24 cellular contexts compared by ENCODE assay signal in genomic region chr2:209141818-209142217, GRCh38.
DNase-seq lines count a peak whose midpoint lies in the region; ATAC-seq, FAIRE-seq and TF ChIP-seq lines count a peak whose summit lies in the region.
"Had no signal": no experiment of that assay in that cellular context is flagged by ENCODE, and none has a peak within 500 bp of the region (broad histone marks: within the 10 kb centered on the region; RNA-seq: fewer than 3 reads in every experiment).

No MANE protein-coding gene starts in this region.

- no peak overlapping the region for H3K4me3 ChIP-seq in A549
- no peak overlapping the region for H3K4me3 ChIP-seq in H1 (ENCODE audit: extremely low read depth in 1 of 4, insufficient read depth in 2 of 4, low read depth in 3 of 4, low read length in 4 of 4)
- H3K4me3 ChIP-seq in keratinocyte (ENCODE audit: control insufficient read depth in 2 of 3, extremely low read depth in 1 of 3, insufficient read depth in 2 of 3, low read depth in 1 of 3, low read length in 3 of 3), result no peak overlapping the region
- H3K4me3 ChIP-seq: BLaER1 had no signal

- H2BK12ac ChIP-seq in H1 (ENCODE audit: low read depth, low read length), result no peak overlapping the region

- no peaks in the 10 kb centered on the region for H3K9me1 ChIP-seq in keratinocyte (ENCODE audit: control insufficient read depth, extremely low read depth, insufficient read depth, low read length)

- H4K20me1 ChIP-seq in H1 (replicated peaks in 1 of 2; ENCODE audit: control insufficient read depth in 1 of 2, insufficient read depth in 2 of 2, low read length in 2 of 2) (no peaks in the 10 kb centered on the region), keratinocyte (ENCODE audit: control insufficient read depth, extremely low read depth, insufficient read depth, low read length) (no peaks in the 10 kb centered on the region)
- H4K20me1 ChIP-seq: BLaER1 had no signal

- POLR2A ChIA-PET in A549 (lab: Yijun Ruan, JAX), result no interaction called here
- POLR2A ChIA-PET in H1 (lab: Charles Lee; ENCODE audit: partially characterized antibody), result no interaction called here

- DNase-seq in A549 (ENCODE audit: low read depth in 1 of 2, low spot score in 1 of 2), result no peak
- DNase-seq in H1 (ENCODE audit: low read depth in 1 of 2, low spot score in 2 of 2), result no peak
- DNase-seq in epithelial cell of prostate (ENCODE audit: low read depth, low spot score), result no peak
- no peak for DNase-seq in keratinocyte (ENCODE audit: low read depth, low spot score)
- DNase-seq in mesenteric fat pad (ENCODE audit: low spot score), result no peak
- no peak for DNase-seq in dedifferentiated amniotic fluid mesenchymal stem cell (ENCODE audit: extremely low spot score)
- DNase-seq in COLO668 (lab: John Stamatoyannopoulos, UW; ENCODE audit: unreplicated experiment), result no peak
- DNase-seq in NCI-H1436 (lab: John Stamatoyannopoulos, UW), result no peak
- DNase-seq: ACHN; BE2C; C1 segment of cervical spinal cord; Caco-2; Calu3; CD4-positive, alpha-beta memory T cell; CD4-positive, CD25-positive, alpha-beta regulatory T cell; CD8-positive, alpha-beta memory T cell; DMS79 treated with DMSO at 0.1 percent for 48 hours; GF-D8 had no signal

- no peak for TF ChIP-seq POLR2A in A549 (IDR thresholded peaks at IDR 0.05; ENCODE audit: low read length)
- no peak for TF ChIP-seq POLR2A in H1 (IDR thresholded peaks at IDR 0.05; ENCODE audit: control extremely low read depth in 1 of 2, low read depth in 2 of 2, low read length in 2 of 2)

- peak overlapping the region; percentile 85 for H2BK120ac ChIP-seq in H1 (replicated peaks; ENCODE audit: low read depth, low read length)

- H3K79me1 ChIP-seq in H1 (ENCODE audit: low read depth, low read length), result no peaks in the 10 kb centered on the region

- H3K27ac ChIP-seq in A549 (no peak overlapping the region), H1 (ENCODE audit: low read depth, low read length) (no peak overlapping the region), epithelial cell of prostate (peak overlapping the region; percentile 90), keratinocyte (ENCODE audit: control insufficient read depth, insufficient read depth, low read length) (peak overlapping the region; percentile 72)
- H3K27ac ChIP-seq: 22Rv1, BLaER1 had no signal

- H4K91ac ChIP-seq in H1 (replicated peaks; ENCODE audit: insufficient read length, low read length), result no peak overlapping the region

- H3K23me2 ChIP-seq in H1 (ENCODE audit: low read depth, low read length), result no peaks in the 10 kb centered on the region

- H3K9me3 ChIP-seq in A549, result no peaks in the 10 kb centered on the region
- H3K9me3 ChIP-seq in H1 (ENCODE audit: insufficient read depth in 2 of 2, low read depth in 1 of 2, low read length in 1 of 2), result no peaks in the 10 kb centered on the region
- H3K9me3 ChIP-seq in keratinocyte (ENCODE audit: control insufficient read depth, low read depth, low read length), result no peaks in the 10 kb centered on the region
- H3K9me3 ChIP-seq: BE2C, BLaER1, Caco-2 had no signal

- no peak overlapping the region for H2BK20ac ChIP-seq in H1 (ENCODE audit: low read length)

- H3K23ac ChIP-seq in H1 (ENCODE audit: insufficient read length), result no peak overlapping the region

- H3K79me2 ChIP-seq in H1 (ENCODE audit: control insufficient read depth in 1 of 2, insufficient read depth in 2 of 2, low read length in 2 of 2) (no peaks in the 10 kb centered on the region), keratinocyte (ENCODE audit: control insufficient read depth, insufficient read depth, low read length) (no peaks in the 10 kb centered on the region)

- no peaks in the 10 kb centered on the region for H3K27me3 ChIP-seq in H1 (replicated peaks in 1 of 4; ENCODE audit: control insufficient read depth in 3 of 4, extremely low read depth in 1 of 4, insufficient read depth in 3 of 4, low read length in 3 of 4)
- no peaks in the 10 kb centered on the region for H3K27me3 ChIP-seq in keratinocyte (ENCODE audit: control insufficient read depth, extremely low read depth, insufficient read depth, low read length)
- H3K27me3 ChIP-seq: BE2C, BLaER1 had no signal

- CTCF ChIA-PET in A549 (lab: Yijun Ruan, JAX) (no interaction called here), H1 (lab: Charles Lee; ENCODE audit: partially characterized antibody) (interaction anchor here (0.8 kb wide), 1 partner anchor 228 kb away, joined by 3 read pairs; no protein-coding TSS in a partner anchor)

- H4K5ac ChIP-seq in H1 (ENCODE audit: insufficient read length, low read depth, low read length), result no peak overlapping the region

- no peak overlapping the region for H3K4ac ChIP-seq in H1 (replicated peaks; ENCODE audit: insufficient read length, low read depth, low read length)

- no peak overlapping the region for H3K14ac ChIP-seq in H1 (ENCODE audit: insufficient read length)

- no peak overlapping the region for H3K4me2 ChIP-seq in A549
- H3K4me2 ChIP-seq in H1 (ENCODE audit: insufficient read depth in 1 of 2, low read depth in 2 of 2, low read length in 2 of 2), result no peak overlapping the region
- H3K4me2 ChIP-seq in keratinocyte (ENCODE audit: control insufficient read depth, extremely low read depth, insufficient read depth, low read depth, low read length), result peak overlapping the region; percentile 51
- H3K4me2 ChIP-seq: BLaER1 had no signal

- H3K4me1 ChIP-seq in A549 (no peaks in the 10 kb centered on the region), H1 (replicated peaks in 1 of 4; ENCODE audit: control insufficient read depth in 3 of 4, insufficient read depth in 4 of 4, low read length in 3 of 4) (peaks cover 3 to 20% (median 11%) of the 10 kb centered on the region in 4 experiments; a peak in 6 of 7 replicates), keratinocyte (ENCODE audit: control insufficient read depth, extremely low read depth, insufficient read depth, low read length) (peaks cover 19% of the 10 kb centered on the region)
- H3K4me1 ChIP-seq: BE2C, Caco-2 had no signal

- 0% methylated on average over 1 of the region's 1 CpG for WGBS in A549 (ENCODE audit: missing lambda C conversion rate)
- 95% methylated on average over 1 of the region's 1 CpG; no CpG with 5 or more reads in 1 of the 2 experiments for WGBS in H1 (ENCODE audit: extremely low coverage in 1 of 2, insufficient coverage in 1 of 2, insufficient read length in 1 of 2, insufficient replicate concordance in 2 of 2, low coverage in 1 of 2, low lambda C conversion rate in 2 of 2, missing lambda C conversion rate in 1 of 2), 2 experiments

- no peak for ATAC-seq in A549

- H3K9ac ChIP-seq in H1 (replicated peaks in 1 of 4; ENCODE audit: extremely low read depth in 1 of 4, low read depth in 3 of 4, low read length in 3 of 4), result no peak overlapping the region
- H3K9ac ChIP-seq in keratinocyte (ENCODE audit: control insufficient read depth, extremely low read depth, insufficient read depth, low read length), result no peak overlapping the region
- H3K9ac ChIP-seq: BLaER1 had no signal

- no peak overlapping the region for H2AFZ ChIP-seq in H1 (ENCODE audit: low read length)
- H2AFZ ChIP-seq in keratinocyte (ENCODE audit: control insufficient read depth, low read length), result peak overlapping the region; percentile 71

- no peak overlapping the region for H3K18ac ChIP-seq in H1 (ENCODE audit: extremely low read depth, low read length)

- H4K8ac ChIP-seq in H1 (ENCODE audit: extremely low read depth, insufficient read depth, low read length), result no peak overlapping the region

- dilution Hi-C loops in keratinocyte (cut with MboI; ENCODE audit: extremely low pct_ligation_motif_present, low sequenced_read_pairs), result no loop called here

- TF ChIP-seq EP300 in A549 (IDR thresholded peaks at IDR 0.05) (no peak), H1 (IDR thresholded peaks at IDR 0.05; ENCODE audit: borderline replicate concordance in 1 of 2, low read depth in 2 of 2, low read length in 2 of 2) (no peak)

- FAIRE-seq in A549 (lab: Jason Lieb, UNC) (no peak), H1 (lab: Jason Lieb, UNC) (no peak), keratinocyte (lab: Jason Lieb, UNC) (peak; percentile 71)
- FAIRE-seq: D721Med, G401.6, GM12891, GM19239 had no signal

- H2BK15ac ChIP-seq in H1 (ENCODE audit: low read length), result no peak overlapping the region

- no peak overlapping the region for H2AK5ac ChIP-seq in H1 (ENCODE audit: low read depth, low read length)

- no peak overlapping the region for H3K56ac ChIP-seq in H1 (replicated peaks; ENCODE audit: insufficient read length, low read depth, low read length)

- H2BK5ac ChIP-seq in H1 (ENCODE audit: low read depth, low read length), result no peak overlapping the region

- TF ChIP-seq CTCF in A549 (IDR thresholded peaks at IDR 0.05) (no peak), H1 (IDR thresholded peaks at IDR 0.05; ENCODE audit: control extremely low read depth in 1 of 3, insufficient read depth in 1 of 3, low read depth in 1 of 3, low read length in 3 of 3) (no peak), keratinocyte (optimal IDR thresholded peaks at IDR 0.05 in 1 of 3, IDR thresholded peaks at IDR 0.05 in 1 of 3, conservative IDR thresholded peaks at IDR 0.05 in 1 of 3; ENCODE audit: extremely low read depth in 1 of 3, insufficient read depth in 2 of 3, low read length in 3 of 3) (no peak)

- TF ChIP-seq RAD21 in A549 (conservative IDR thresholded peaks at IDR 0.05 in 1 of 2, IDR thresholded peaks at IDR 0.05 in 1 of 2) (no peak), H1 (IDR thresholded peaks at IDR 0.05 in 1 of 2, conservative IDR thresholded peaks at IDR 0.05 in 1 of 2; ENCODE audit: low read depth in 2 of 2, low read length in 2 of 2) (no peak)

- peaks cover 0 to 3% (median 0%) of the 10 kb centered on the region in 4 experiments; a peak in 2 of 8 replicates for H3K36me3 ChIP-seq in H1 (ENCODE audit: control insufficient read depth in 2 of 4, insufficient read depth in 4 of 4, low read length in 3 of 4)
- no peaks in the 10 kb centered on the region for H3K36me3 ChIP-seq in keratinocyte (ENCODE audit: control insufficient read depth in 2 of 2, extremely low read depth in 1 of 2, insufficient read depth in 2 of 2, low read length in 2 of 2)
- H3K36me3 ChIP-seq: BE2C, BLaER1 had no signal

TF ChIP-seq in H1, 55 proteins besides CTCF, POLR2A, EP300 and RAD21:
- no peak for TF ChIP-seq SIRT6 (IDR thresholded peaks at IDR 0.05; ENCODE audit: low read length)
- no peak for TF ChIP-seq RBBP5 (IDR thresholded peaks at IDR 0.05; ENCODE audit: borderline replicate concordance, low read depth, low read length)
- TF ChIP-seq, protein P1, sequence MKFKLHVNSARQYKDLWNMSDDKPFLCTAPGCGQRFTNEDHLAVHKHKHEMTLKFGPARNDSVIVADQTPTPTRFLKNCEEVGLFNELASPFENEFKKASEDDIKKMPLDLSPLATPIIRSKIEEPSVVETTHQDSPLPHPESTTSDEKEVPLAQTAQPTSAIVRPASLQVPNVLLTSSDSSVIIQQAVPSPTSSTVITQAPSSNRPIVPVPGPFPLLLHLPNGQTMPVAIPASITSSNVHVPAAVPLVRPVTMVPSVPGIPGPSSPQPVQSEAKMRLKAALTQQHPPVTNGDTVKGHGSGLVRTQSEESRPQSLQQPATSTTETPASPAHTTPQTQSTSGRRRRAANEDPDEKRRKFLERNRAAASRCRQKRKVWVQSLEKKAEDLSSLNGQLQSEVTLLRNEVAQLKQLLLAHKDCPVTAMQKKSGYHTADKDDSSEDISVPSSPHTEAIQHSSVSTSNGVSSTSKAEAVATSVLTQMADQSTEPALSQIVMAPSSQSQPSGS (IDR thresholded peaks at IDR 0.05; ENCODE audit: low read length), result no peak

Comparison
In these comparisons a context has a peak if more than half of its experiments do, and no peak if none do; other contexts are left out.
1. H3K27ac ChIP-seq: peak in epithelial cell of prostate (single experiment) and keratinocyte (single experiment); none in A549 (0 of 2) and H1 (single experiment).